In the genomic region with DNA sequence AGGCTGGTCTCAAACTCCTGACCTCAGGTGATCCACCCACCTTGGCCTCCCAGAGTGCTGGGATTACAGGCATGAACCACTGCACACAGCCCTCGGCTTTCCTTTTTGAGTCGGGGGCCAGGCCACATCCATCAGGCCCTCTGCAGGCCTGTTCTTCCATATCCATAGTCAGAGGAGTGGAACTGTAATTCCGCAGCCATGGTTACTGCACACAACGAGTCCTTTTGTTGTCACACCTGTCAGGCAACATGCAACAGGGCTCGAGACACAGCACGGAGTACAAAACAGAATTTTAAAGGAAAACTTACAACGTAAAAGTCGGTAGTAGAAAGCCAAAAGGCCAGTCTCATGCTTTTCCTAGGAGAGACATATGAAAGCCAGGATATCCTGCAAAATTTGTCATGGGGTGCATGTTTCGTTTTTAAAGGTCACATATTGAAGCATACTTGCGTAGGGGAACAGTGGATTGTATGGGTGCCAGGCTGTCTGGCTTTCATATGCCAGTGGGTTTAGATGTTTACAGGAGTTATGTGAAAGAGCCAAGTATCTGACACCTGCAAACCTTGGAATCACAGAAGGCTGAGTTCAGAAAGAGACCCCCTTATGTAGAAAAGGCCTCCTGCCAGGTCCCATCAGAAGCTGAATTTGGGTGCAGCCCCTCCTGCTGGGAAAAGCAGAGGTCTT, we compare ENCODE assay signal across 25 cellular contexts.
DNase-seq lines count a peak whose midpoint lies in the region; ATAC-seq and TF ChIP-seq lines count a peak whose summit lies in the region.
"Had no signal": no experiment of that assay in that cellular context is flagged by ENCODE, and none has a peak within 500 bp of the region (broad histone marks: within the 10 kb centered on the region; RNA-seq: fewer than 3 reads in every experiment).

No MANE protein-coding gene starts in this region.

- no peak for TF ChIP-seq CTCF in omental fat pad (IDR thresholded peaks at IDR 0.05)

- ATAC-seq in omental fat pad (ENCODE audit: low FRiP score): no peak
- ATAC-seq: activated T-helper 17 cell treated with anti-CD3 and anti-CD28 coated beads, Interleukin-2, amount 50 U/mL, for 72 hours; K562; lower lobe of right lung; stimulated activated naive CD8-positive, alpha-beta T cell treated with anti-CD3 and anti-CD28 coated beads, Interleukin-15, Interleukin-2, amounts not matched to agents 100 U/mL and 50 U/mL, for 24 hours; upper lobe of right lung had no signal

- peak overlapping the region; percentile 46 for H3K27ac ChIP-seq in stomach smooth muscle (ENCODE audit: low read length)
- H3K27ac ChIP-seq: hepatocyte, lower lobe of right lung, PC-9, SJCRH30, upper lobe of right lung had no signal

- H3K4me1 ChIP-seq in stomach smooth muscle (ENCODE audit: control insufficient read depth, insufficient read depth, low read length): peaks cover 5% of the 10 kb centered on the region
- H3K4me1 ChIP-seq: lower lobe of right lung, SJCRH30, upper lobe of right lung had no signal

- DNase-seq in NCI-H1436 (lab: John Stamatoyannopoulos, UW) (peak; percentile 61), NCI-H1436 treated with DMSO at 0.1 percent for 48 hours (lab: John Stamatoyannopoulos, UW) (no peak), NCI-H2029 (lab: John Stamatoyannopoulos, UW) (peak; percentile 71), NCI-H748 treated with DMSO at 0.1 percent for 48 hours (lab: John Stamatoyannopoulos, UW) (peak; percentile 22), NCI-H524 treated with DMSO at 0.1 percent for 48 hours (lab: John Stamatoyannopoulos, UW) (no peak), omental fat pad (ENCODE audit: low spot score) (no peak), kidney tubule cell (ENCODE audit: low spot score) (no peak)
- DNase-seq: activated CD4-positive, alpha-beta T cell treated with anti-CD3 and anti-CD28 coated beads, Interleukin-2, amount 10 ng/mL, durations not matched to agents 7 days and 5 days; activated naive CD8-positive, alpha-beta T cell treated with anti-CD3 and anti-CD28 coated beads, Interleukin-2, amount 10 ng/mL, durations not matched to agents 7 days and 5 days; effector CD4-positive, alpha-beta T cell; erythroblast; foreskin melanocyte; GOT3; lower lobe of right lung; NCI-H446; PC-9; SJCRH30; stimulated activated CD4-positive, alpha-beta T cell treated with anti-CD3 and anti-CD28 coated beads, Interleukin-4, amount 100 ng/mL, for 1 hour; stimulated activated naive CD8-positive, alpha-beta T cell treated with anti-CD3 and anti-CD28 coated beads, Interleukin-15, Interleukin-2, amounts not matched to agents 100 U/mL and 50 U/mL, for 24 hours; upper lobe of right lung had no signal

- H3K4me3 ChIP-seq in stomach smooth muscle (ENCODE audit: low read length in 2 of 2): peak overlapping the region; percentile 29 to 49
- H3K4me3 ChIP-seq: hepatocyte, K562, lower lobe of right lung, PC-9, SJCRH30, smooth muscle cell, upper lobe of right lung had no signal

- H3K9ac ChIP-seq in stomach smooth muscle (ENCODE audit: low read length in 2 of 2): peak overlapping the region in 1 of 2 donors; percentile 36

- H3K27me3 ChIP-seq in stomach smooth muscle (ENCODE audit: control insufficient read depth in 1 of 2, insufficient read depth in 2 of 2, low read length in 2 of 2): peaks cover 0 to 3% of the 10 kb centered on the region in 2 donors
- H3K27me3 ChIP-seq: hepatocyte, SJCRH30, upper lobe of right lung had no signal

- H3K36me3 ChIP-seq in stomach smooth muscle (ENCODE audit: control insufficient read depth in 2 of 2, insufficient read depth in 2 of 2, low read length in 2 of 2): no peaks in the 10 kb centered on the region
- H3K36me3 ChIP-seq: lower lobe of right lung, SJCRH30, upper lobe of right lung had no signal

- peaks cover 0 to 2% of the 10 kb centered on the region in 2 donors for H3K9me3 ChIP-seq in stomach smooth muscle (ENCODE audit: control insufficient read depth in 2 of 2, low read length in 2 of 2)
- H3K9me3 ChIP-seq: lower lobe of right lung, SJCRH30, upper lobe of right lung had no signal

Comparison
In these comparisons a context has a peak if more than half of its experiments do, and no peak if none do; other contexts are left out.
1. DNase-seq: peak in NCI-H1436 (single experiment), NCI-H2029 (single experiment) and NCI-H748 treated with DMSO at 0.1 percent for 48 hours (single experiment); none in NCI-H1436 treated with DMSO at 0.1 percent for 48 hours (single experiment), NCI-H524 treated with DMSO at 0.1 percent for 48 hours (single experiment), omental fat pad (single experiment) and kidney tubule cell (single experiment).